In the genomic region with DNA sequence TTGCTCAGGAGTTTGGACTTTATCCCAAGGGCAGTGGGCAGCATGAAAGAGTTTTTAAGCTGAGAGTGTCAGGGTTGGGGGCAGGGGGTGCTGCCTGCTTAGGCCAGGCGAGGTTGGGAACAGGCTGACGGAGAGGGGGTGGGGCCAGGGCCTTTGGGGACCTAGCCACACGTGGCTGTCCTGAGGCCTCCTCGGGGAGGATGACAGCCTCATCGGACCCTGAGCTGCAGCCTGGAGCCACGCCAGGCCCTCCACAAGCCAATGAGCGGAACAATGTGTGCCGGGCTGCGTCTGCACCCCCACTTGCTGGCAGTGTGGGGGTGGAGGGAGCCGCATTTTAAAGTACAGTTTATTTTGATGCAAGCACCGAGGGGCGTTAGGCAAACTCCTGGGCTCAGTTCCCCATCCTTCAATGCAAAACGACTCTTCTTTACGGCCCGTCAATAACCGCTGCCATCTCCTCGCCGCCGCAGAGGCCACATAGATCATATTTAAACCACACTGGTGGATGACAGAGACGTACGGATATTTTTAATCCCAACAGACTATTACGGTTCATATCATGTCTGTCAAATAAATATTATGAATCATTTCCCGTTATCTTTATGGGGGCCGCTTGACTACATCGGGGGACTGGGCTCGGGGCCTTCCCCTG, we compare ENCODE assay signal across 19 cellular contexts. TPM values are rescaled to one million over a fixed set of nuclear protein-coding genes. Genes with fewer than 3 reads are reported as not detected.
DNase-seq lines count a peak whose midpoint lies in the region; ATAC-seq and TF ChIP-seq lines count a peak whose summit lies in the region.
"Had no signal": no experiment of that assay in that cellular context is flagged by ENCODE, and none has a peak within 500 bp of the region (broad histone marks: within the 10 kb centered on the region; RNA-seq: fewer than 3 reads in every experiment).

No MANE protein-coding gene starts in this region.

- no peak for TF ChIP-seq CTCF in glutamatergic neuron (IDR thresholded peaks at IDR 0.05; ENCODE audit: partially characterized antibody, unreplicated experiment)
- TF ChIP-seq CTCF in thyroid gland (IDR thresholded peaks at IDR 0.05) = no peak
- TF ChIP-seq CTCF in H9 (conservative IDR thresholded peaks at IDR 0.05) = no peak

- H4K91ac ChIP-seq in H9 (ENCODE audit: insufficient read length, low read depth, low read length) = no peak overlapping the region

- peaks cover 7% of the 10 kb centered on the region for H3K23me2 ChIP-seq in H9 (ENCODE audit: insufficient read length, low read depth, low read length, poor library complexity, severe bottlenecking)

- H3K27ac ChIP-seq in mesendoderm (ENCODE audit: low read depth, low read length) (no peak overlapping the region), thyroid gland (no peak overlapping the region), H9 (ENCODE audit: insufficient read length, low read depth, low read length) (no peak overlapping the region)
- H3K27ac ChIP-seq: body of pancreas, esophagus muscularis mucosa, GM23248 had no signal

- no peak for ATAC-seq in HG02623 (IDR thresholded peaks at IDR 0.05; ENCODE audit: unreplicated experiment)
- ATAC-seq: body of pancreas, T-helper 17 cell had no signal

- H3K9me3 Mint-ChIP-seq in glutamatergic neuron (ENCODE audit: unreplicated experiment) (peaks cover 6% of the 10 kb centered on the region), H9 (no peaks in the 10 kb centered on the region)
- H3K9me3 Mint-ChIP-seq: activated naive CD4-positive, alpha-beta T cell treated with anti-CD3 and anti-CD28 coated beads for 36 hours had no signal

- H2BK5ac ChIP-seq in mesendoderm (ENCODE audit: low read length) (no peak overlapping the region), H9 (ENCODE audit: insufficient read length, low read length) (no peak overlapping the region)

- H3K36me3 ChIP-seq in mesendoderm (ENCODE audit: control insufficient read depth, insufficient read depth, low read length) (no peaks in the 10 kb centered on the region), thyroid gland (no peaks in the 10 kb centered on the region)
- H3K36me3 ChIP-seq: esophagus muscularis mucosa had no signal

- TF ChIP-seq POLR2A in thyroid gland (IDR thresholded peaks at IDR 0.05) = no peak

- no peaks in the 10 kb centered on the region for H3K9me3 ChIP-seq in thyroid gland
- H3K9me3 ChIP-seq in H9 (ENCODE audit: control insufficient read depth, low read depth, low read length) = no peaks in the 10 kb centered on the region
- H3K9me3 ChIP-seq: body of pancreas, esophagus muscularis mucosa had no signal

- H3K4me1 ChIP-seq in mesendoderm (ENCODE audit: control insufficient read depth, low read depth, low read length) (peaks cover 1% of the 10 kb centered on the region), thyroid gland (peaks cover 28 to 60% of the 10 kb centered on the region in 2 donors), H9 (ENCODE audit: insufficient read depth, low read length) (no peaks in the 10 kb centered on the region)

- intact Hi-C loops in thyroid gland (cut with DNase I) = no loop called here

- H3K27me3 ChIP-seq in mesendoderm (ENCODE audit: insufficient read depth, low read length, poor library complexity) (no peaks in the 10 kb centered on the region), thyroid gland (no peaks in the 10 kb centered on the region), H9 (ENCODE audit: insufficient read depth, low read length) (no peaks in the 10 kb centered on the region)
- H3K27me3 ChIP-seq: body of pancreas, esophagus muscularis mucosa had no signal

- H3K56ac ChIP-seq in mesendoderm (ENCODE audit: low read length) (peak overlapping the region; percentile 53), H9 (ENCODE audit: insufficient read length, low read depth, low read length) (no peak overlapping the region)

- no peak overlapping the region for H2AFZ ChIP-seq in H9 (ENCODE audit: low read length)
- H2AFZ ChIP-seq: GM23248 had no signal

- no peak overlapping the region for H3K4me3 ChIP-seq in mesendoderm (ENCODE audit: low read length)
- no peak overlapping the region for H3K4me3 ChIP-seq in thyroid gland (replicated peaks in 1 of 3)
- H3K4me3 ChIP-seq: body of pancreas, esophagus muscularis mucosa, GM23248 had no signal

- H2AK5ac ChIP-seq in mesendoderm (ENCODE audit: low read length) (no peak overlapping the region), H9 (ENCODE audit: insufficient read length, low read length) (no peak overlapping the region)

- H3K36me3 Mint-ChIP-seq in glutamatergic neuron (ENCODE audit: unreplicated experiment) (no peaks in the 10 kb centered on the region), H9 (ENCODE audit: insufficient read depth in 1 of 3, low read depth in 3 of 3) (no peaks in the 10 kb centered on the region)

- H3K79me2 ChIP-seq in mesendoderm (ENCODE audit: control insufficient read depth, insufficient read depth, low read length) = no peaks in the 10 kb centered on the region
- no peaks in the 10 kb centered on the region for H3K79me2 ChIP-seq in H9 (ENCODE audit: insufficient read depth, low read length)

- H4K8ac ChIP-seq in mesendoderm (ENCODE audit: low read depth, low read length) (no peak overlapping the region), H9 (replicated peaks; ENCODE audit: insufficient read length, low read depth, low read length) (no peak overlapping the region)

- no peaks in the 10 kb centered on the region for H4K20me1 ChIP-seq in H9 (ENCODE audit: control insufficient read depth, insufficient read depth, insufficient read length)

- H2BK12ac ChIP-seq in H9 (ENCODE audit: insufficient read length, low read depth, low read length) = no peak overlapping the region

- H3K4me1 Mint-ChIP-seq in glutamatergic neuron (ENCODE audit: low read depth, unreplicated experiment) = peaks cover 27% of the 10 kb centered on the region
- H3K4me1 Mint-ChIP-seq in H9 = peaks cover 27 to 45% of the 10 kb centered on the region in 2 experiments

- H4K5ac ChIP-seq in mesendoderm (ENCODE audit: low read length) (no peak overlapping the region), H9 (ENCODE audit: insufficient read length, low read depth, low read length) (no peak overlapping the region)

- no peak overlapping the region for H3K9ac ChIP-seq in mesendoderm (ENCODE audit: low read length)
- no peak overlapping the region for H3K9ac ChIP-seq in H9 (ENCODE audit: extremely low read depth, insufficient read length, low read length)
- H3K9ac ChIP-seq: GM23248 had no signal

- H3K4me3 Mint-ChIP-seq in glutamatergic neuron (ENCODE audit: unreplicated experiment) = no peak overlapping the region
- peak overlapping the region in 1 of 2 experiments; percentile 50; a peak in 2 of 5 replicates for H3K4me3 Mint-ChIP-seq in H9
- H3K4me3 Mint-ChIP-seq: activated naive CD4-positive, alpha-beta T cell treated with anti-CD3 and anti-CD28 coated beads for 36 hours; T-helper 17 cell had no signal

- H2BK15ac ChIP-seq in mesendoderm (replicated peaks; ENCODE audit: low read depth) (no peak overlapping the region), H9 (ENCODE audit: low read depth, low read length) (no peak overlapping the region)

- DNase-seq in NCI-H1092 treated with DMSO at 0.1 percent for 48 hours (lab: John Stamatoyannopoulos, UW) (peak; percentile 21), glutamatergic neuron (peak; percentile 30), mesendoderm (no peak), thyroid gland (peak; percentile 80 to 89), NCI-H82 (lab: John Stamatoyannopoulos, UW) (no peak), H9 (no peak)
- DNase-seq in stimulated activated CD4-positive, alpha-beta T cell treated with anti-CD3 and anti-CD28 coated beads, Interleukin-15, amount 100 ng/mL, for 24 hours = no peak
- DNase-seq: activated CD4-positive, CD25-positive, alpha-beta regulatory T cell treated with anti-CD3 and anti-CD28 coated beads, Interleukin-2, amount 50 U/mL, for 72 hours; activated CD8-positive, alpha-beta memory T cell treated with anti-CD3 and anti-CD28 coated beads, Interleukin-2, amount 50 U/mL, for 48 hours; activated naive CD4-positive, alpha-beta T cell treated with anti-CD3 and anti-CD28 coated beads for 36 hours; C1 segment of cervical spinal cord; GM23248; NCI-H2029; NCI-H526 treated with DMSO at 0.1 percent for 48 hours; stimulated activated CD4-positive, alpha-beta T cell treated with anti-CD3 and anti-CD28 coated beads, Interleukin-4, amount 100 ng/mL, for 24 hours; T-helper 17 cell had no signal

- H3K79me1 ChIP-seq in mesendoderm (ENCODE audit: low read length) = no peaks in the 10 kb centered on the region
- no peaks in the 10 kb centered on the region for H3K79me1 ChIP-seq in H9 (ENCODE audit: insufficient read depth, low read depth, low read length, poor library complexity, severe bottlenecking)

- H2BK120ac ChIP-seq in mesendoderm (ENCODE audit: low read depth, low read length) (no peak overlapping the region), H9 (ENCODE audit: low read depth, low read length, poor library complexity, severe bottlenecking) (no peak overlapping the region)

- no peak overlapping the region for H3K27ac Mint-ChIP-seq in glutamatergic neuron (ENCODE audit: unreplicated experiment)
- H3K27ac Mint-ChIP-seq in H9 = no peak overlapping the region
- H3K27ac Mint-ChIP-seq: activated naive CD4-positive, alpha-beta T cell treated with anti-CD3 and anti-CD28 coated beads for 36 hours; T-helper 17 cell had no signal

- H3K23ac ChIP-seq in mesendoderm (ENCODE audit: low read length) (no peak overlapping the region), H9 (ENCODE audit: insufficient read length, low read depth, low read length) (no peak overlapping the region)

- no peak overlapping the region for H3K14ac ChIP-seq in H9 (ENCODE audit: insufficient read depth, low read length)

- no peak overlapping the region for H3K4me2 ChIP-seq in mesendoderm (ENCODE audit: low read length)
- no peak overlapping the region for H3K4me2 ChIP-seq in H9 (ENCODE audit: insufficient read depth, insufficient read length, low read length)

- H3T11ph ChIP-seq in H9 (ENCODE audit: low read length) = no peak overlapping the region

- no peak overlapping the region for H3K18ac ChIP-seq in mesendoderm (ENCODE audit: low read length)
- no peak overlapping the region for H3K18ac ChIP-seq in H9 (ENCODE audit: insufficient read length, low read depth, low read length)

- WGBS in mesendoderm (ENCODE audit: extremely low coverage, insufficient coverage, low lambda C conversion rate) = no CpG with 5 or more reads among the region's 26 CpGs
- WGBS in thyroid gland, 2 donors = 43 to 46% methylated on average over 22 to 25 of the region's 26 CpGs
- WGBS in H9 (ENCODE audit: extremely low coverage, insufficient read length, low lambda C conversion rate) = no CpG with 5 or more reads among the region's 26 CpGs

- H2BK20ac ChIP-seq in H9 (ENCODE audit: low read depth, low read length, poor library complexity, severe bottlenecking) = no peak overlapping the region

- H3K27me3 Mint-ChIP-seq in glutamatergic neuron (ENCODE audit: unreplicated experiment) = no peaks in the 10 kb centered on the region
- H3K27me3 Mint-ChIP-seq in H9 (ENCODE audit: low read depth) = peaks cover 7% of the 10 kb centered on the region
- H3K27me3 Mint-ChIP-seq: T-helper 17 cell had no signal

- H3K4ac ChIP-seq in mesendoderm (ENCODE audit: low read depth, low read length) (no peak overlapping the region), H9 (ENCODE audit: low read depth, low read length) (no peak overlapping the region)

RNA-seq across cellular contexts. Expression of a gene that starts 5.2 kb away (rescaled TPM):
- total RNA-seq in glutamatergic neuron (ENCODE audit: unreplicated experiment) = 20.5 TPM
- polyA plus RNA-seq in mesendoderm (2013, experiment 1 of 2) = 16.4 TPM
- 16.9 TPM for polyA plus RNA-seq in mesendoderm (2013, experiment 2 of 2)
- 10 to 100 TPM; 39.4 to 81.3 (median 67.4) TPM for total RNA-seq in thyroid gland
- 29.9 and 30.1 TPM in 2 replicates for total RNA-seq in H9 (2021)

Comparison
In these comparisons a context has a peak if more than half of its experiments do, and no peak if none do; other contexts are left out.
1. DNase-seq: peak in NCI-H1092 treated with DMSO at 0.1 percent for 48 hours (single experiment), glutamatergic neuron (single experiment) and thyroid gland (2 of 2); none in mesendoderm (single experiment), NCI-H82 (single experiment), H9 (single experiment) and stimulated activated CD4-positive, alpha-beta T cell treated with anti-CD3 and anti-CD28 coated beads, Interleukin-15, amount 100 ng/mL, for 24 hours (single experiment).